ENCODE assay signal across 11 cellular contexts in the genomic region with DNA sequence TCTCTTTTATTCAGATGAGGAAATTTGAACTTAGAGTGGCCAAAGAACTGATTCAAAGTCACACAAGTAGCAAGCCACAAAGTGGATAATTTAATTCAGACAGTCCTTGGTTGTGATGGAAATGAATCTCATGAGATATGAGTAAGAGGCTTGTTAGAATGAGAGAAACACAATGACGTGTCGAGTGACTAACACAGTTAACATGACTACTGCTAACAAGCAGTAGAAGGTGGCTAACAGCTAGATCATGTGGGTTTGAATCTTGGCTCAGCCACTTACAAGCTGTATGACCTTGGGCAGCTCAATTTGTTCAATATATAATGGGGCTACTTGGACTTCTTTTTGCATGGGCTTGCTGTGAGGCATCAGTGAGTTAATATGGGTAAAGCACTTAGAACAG.
DNase-seq lines count a peak whose midpoint lies in the region; ATAC-seq and TF ChIP-seq lines count a peak whose summit lies in the region.
"Had no signal": no experiment of that assay in that cellular context is flagged by ENCODE, and none has a peak within 500 bp of the region (broad histone marks: within the 10 kb centered on the region; RNA-seq: fewer than 3 reads in every experiment).

No MANE protein-coding gene starts in this region.

- DNase-seq in AG08395 (ENCODE audit: low spot score) (peak; percentile 79), kidney epithelial cell (ENCODE audit: low read depth) (peak; percentile 99), right lobe of liver (no peak), NCI-H1694 treated with DMSO at 0.1 percent for 48 hours (lab: John Stamatoyannopoulos, UW) (no peak), NCI-H2171 (lab: John Stamatoyannopoulos, UW) (no peak), NCI-H345 treated with DMSO at 0.1 percent for 48 hours (lab: John Stamatoyannopoulos, UW; ENCODE audit: unreplicated experiment) (no peak)
- DNase-seq: activated naive CD4-positive, alpha-beta T cell treated with anti-CD3 and anti-CD28 coated beads, Interleukin-2, amount 10 ng/mL, durations not matched to agents 7 days and 5 days; DMS53; NCI-H2227 treated with DMSO at 0.1 percent for 48 hours had no signal

- H3K27ac Mint-ChIP-seq in activated T-helper 17 cell treated with anti-CD3 and anti-CD28 coated beads, Interleukin-2, amount 50 U/mL, for 72 hours, result no peak overlapping the region
- H3K27ac Mint-ChIP-seq: activated naive CD4-positive, alpha-beta T cell treated with anti-CD3 and anti-CD28 coated beads, Interleukin-2, amount 10 ng/mL, durations not matched to agents 7 days and 5 days had no signal

- H3K27me3 Mint-ChIP-seq in activated T-helper 17 cell treated with anti-CD3 and anti-CD28 coated beads, Interleukin-2, amount 50 U/mL, for 72 hours, result peaks cover 3% of the 10 kb centered on the region

- H3K36me3 ChIP-seq in HEK293 (ENCODE audit: control insufficient read depth in 2 of 2, insufficient read depth in 1 of 2, low read length in 2 of 2) (no peaks in the 10 kb centered on the region), kidney epithelial cell (ENCODE audit: control insufficient read depth, insufficient read depth, low read length) (no peaks in the 10 kb centered on the region), right lobe of liver (no peaks in the 10 kb centered on the region)

- H3K4me3 ChIP-seq in HEK293 (ENCODE audit: low read depth, low read length), result no peak overlapping the region
- no peak overlapping the region for H3K4me3 ChIP-seq in kidney epithelial cell (ENCODE audit: low read depth, low read length)
- no peak overlapping the region for H3K4me3 ChIP-seq in right lobe of liver

- H3K9me3 Mint-ChIP-seq in activated T-helper 17 cell treated with anti-CD3 and anti-CD28 coated beads, Interleukin-2, amount 50 U/mL, for 72 hours, result no peaks in the 10 kb centered on the region
- H3K9me3 Mint-ChIP-seq: activated naive CD4-positive, alpha-beta T cell treated with anti-CD3 and anti-CD28 coated beads, Interleukin-2, amount 10 ng/mL, durations not matched to agents 7 days and 5 days had no signal

- TF ChIP-seq POLR2A in right lobe of liver (IDR thresholded peaks at IDR 0.05), result no peak

- H3K36me3 Mint-ChIP-seq in activated T-helper 17 cell treated with anti-CD3 and anti-CD28 coated beads, Interleukin-2, amount 50 U/mL, for 72 hours (ENCODE audit: low read depth), result no peaks in the 10 kb centered on the region
- H3K36me3 Mint-ChIP-seq: activated naive CD4-positive, alpha-beta T cell treated with anti-CD3 and anti-CD28 coated beads, Interleukin-2, amount 10 ng/mL, durations not matched to agents 7 days and 5 days had no signal

- H3K9me3 ChIP-seq in HEK293 (ENCODE audit: control insufficient read depth, insufficient read depth, low read depth, low read length) (no peaks in the 10 kb centered on the region), right lobe of liver (no peaks in the 10 kb centered on the region)

- WGBS in right lobe of liver (ENCODE audit: insufficient coverage, low coverage, low lambda C conversion rate, missing lambda C conversion rate), result 86% methylated on average over 2 of the region's 2 CpGs

- H3K27ac ChIP-seq in HEK293 (ENCODE audit: extremely low read depth, low read depth, low read length) (no peak overlapping the region), right lobe of liver (no peak overlapping the region)

- ATAC-seq in activated T-helper 17 cell treated with anti-CD3 and anti-CD28 coated beads, Interleukin-2, amount 50 U/mL, for 72 hours (replicated peaks), result peak; percentile 92
- ATAC-seq in right lobe of liver, result no peak

- H3K27me3 ChIP-seq in kidney epithelial cell (ENCODE audit: control insufficient read depth, insufficient read depth, low read length) (no peaks in the 10 kb centered on the region), right lobe of liver (no peaks in the 10 kb centered on the region)

- H3K4me1 Mint-ChIP-seq in activated T-helper 17 cell treated with anti-CD3 and anti-CD28 coated beads, Interleukin-2, amount 50 U/mL, for 72 hours, result no peaks in the 10 kb centered on the region
- H3K4me1 Mint-ChIP-seq: activated naive CD4-positive, alpha-beta T cell treated with anti-CD3 and anti-CD28 coated beads, Interleukin-2, amount 10 ng/mL, durations not matched to agents 7 days and 5 days had no signal

- no peak overlapping the region for H3K4me3 Mint-ChIP-seq in activated T-helper 17 cell treated with anti-CD3 and anti-CD28 coated beads, Interleukin-2, amount 50 U/mL, for 72 hours
- H3K4me3 Mint-ChIP-seq: activated naive CD4-positive, alpha-beta T cell treated with anti-CD3 and anti-CD28 coated beads, Interleukin-2, amount 10 ng/mL, durations not matched to agents 7 days and 5 days had no signal

- CTCF ChIA-PET in HEK293 (lab: Yijun Ruan, JAX), result no interaction called here

- POLR2A ChIA-PET in HEK293 (lab: Yijun Ruan, JAX), result no interaction called here

- TF ChIP-seq CTCF in HEK293 (tag by site-specific recombination; IDR thresholded peaks at IDR 0.05) (no peak), kidney epithelial cell (IDR thresholded peaks at IDR 0.05; ENCODE audit: insufficient read depth, low read length, poor library complexity, severe bottlenecking) (no peak), right lobe of liver (IDR thresholded peaks at IDR 0.05) (no peak)

- intact Hi-C loops in right lobe of liver (cut with DNase I), result no loop called here

- H3K4me1 ChIP-seq in HEK293 (ENCODE audit: control insufficient read depth, insufficient read depth, low read length) (no peaks in the 10 kb centered on the region), right lobe of liver (no peaks in the 10 kb centered on the region)

TF ChIP-seq in HEK293, 187 proteins besides CTCF, POLR2A, EP300 and RAD21:
- TF ChIP-seq ZNF585B (tag by site-specific recombination; IDR thresholded peaks at IDR 0.05) (no peak), PRDM4 (tag by site-specific recombination; IDR thresholded peaks at IDR 0.05) (no peak), ZXDB (tag by site-specific recombination; IDR thresholded peaks at IDR 0.05) (no peak), ZNF155 (tag by site-specific recombination; IDR thresholded peaks at IDR 0.05) (no peak), KLF8 (tag by site-specific recombination; IDR thresholded peaks at IDR 0.05) (no peak), ZNF10 (tag by site-specific recombination; IDR thresholded peaks at IDR 0.05) (peak; percentile 74), ZNF324 (tag by site-specific recombination; IDR thresholded peaks at IDR 0.05) (no peak), GLI4 (tag by site-specific recombination; IDR thresholded peaks at IDR 0.05) (no peak), ZNF596 (tag by site-specific recombination; IDR thresholded peaks at IDR 0.05) (no peak), ZNF629 (tag by site-specific recombination; IDR thresholded peaks at IDR 0.05) (0 out of 2 replicates have a peak, but pooled peaks have one; percentile 30), ZNF560 (tag by site-specific recombination; IDR thresholded peaks at IDR 0.05; ENCODE audit: borderline replicate concordance) (no peak), ZNF558 (tag by site-specific recombination; IDR thresholded peaks at IDR 0.05) (no peak)

Comparison
In these comparisons a context has a peak if more than half of its experiments do, and no peak if none do; other contexts are left out.
1. DNase-seq: peak in AG08395 (single experiment) and kidney epithelial cell (single experiment); none in right lobe of liver (0 of 3), NCI-H1694 treated with DMSO at 0.1 percent for 48 hours (single experiment), NCI-H2171 (single experiment) and NCI-H345 treated with DMSO at 0.1 percent for 48 hours (single experiment).